8 cellular contexts compared by ENCODE assay signal in genomic region chr21:32278518-32279376, GRCh38. TPM values are rescaled to one million over a fixed set of nuclear protein-coding genes. Genes with fewer than 3 reads are reported as not detected.
DNase-seq lines count a peak whose midpoint lies in the region; ATAC-seq lines count a peak whose summit lies in the region.

Gene MIS18A, minus strand, starts transcription at chr21:32279049. Its CDS starts 35 bp downstream, at chr21:32279014.

- no peaks in the 10 kb centered on the region for H4K20me1 ChIP-seq in BLaER1

- H3K4me2 ChIP-seq in BLaER1, result peak within 1 kb of the TSS; percentile 88

- CTCF ChIA-PET in activated CD4-positive, alpha-beta T cell treated with anti-CD3 and anti-CD28 coated beads, Interleukin-2, amount 10 ng/mL, durations not matched to agents 7 days and 5 days (lab: Charles Lee), result no interaction called here

- ATAC-seq in GM19328 (IDR thresholded peaks at IDR 0.05; ENCODE audit: unreplicated experiment), result peak; percentile 91
- ATAC-seq in HG03520 (IDR thresholded peaks at IDR 0.05; ENCODE audit: unreplicated experiment), result peak; percentile 88
- ATAC-seq in left lobe of liver, result peak; percentile 95

- H3K9me3 Mint-ChIP-seq in activated CD4-positive, alpha-beta T cell treated with anti-CD3 and anti-CD28 coated beads, Interleukin-2, amount 10 ng/mL, durations not matched to agents 7 days and 5 days, result no peaks in the 10 kb centered on the region

- no peaks in the 10 kb centered on the region for H3K36me3 Mint-ChIP-seq in activated CD4-positive, alpha-beta T cell treated with anti-CD3 and anti-CD28 coated beads, Interleukin-2, amount 10 ng/mL, durations not matched to agents 7 days and 5 days (ENCODE audit: low read depth)

- H3K27ac ChIP-seq in BLaER1, result peak within 1 kb of the TSS; percentile 66

- H3K4me1 ChIP-seq in BLaER1, result peaks cover 23% of the 10 kb centered on the region

- H3K4me3 ChIP-seq in BLaER1, result peak within 1 kb of the TSS; percentile 97

- H3K4me3 Mint-ChIP-seq in activated CD4-positive, alpha-beta T cell treated with anti-CD3 and anti-CD28 coated beads, Interleukin-2, amount 10 ng/mL, durations not matched to agents 7 days and 5 days, result peak within 1 kb of the TSS; percentile 99

- DNase-seq in NCI-H69 (lab: John Stamatoyannopoulos, UW) (peak; percentile 97), dedifferentiated amniotic fluid mesenchymal stem cell (ENCODE audit: extremely low spot score) (peak; percentile 88), left lobe of liver (ENCODE audit: low spot score) (peak; percentile 96)
- peak; percentile 96 for DNase-seq in activated CD4-positive, alpha-beta T cell treated with anti-CD3 and anti-CD28 coated beads, Interleukin-2, amount 10 ng/mL, durations not matched to agents 7 days and 5 days
- peak; percentile 98 for DNase-seq in stimulated activated CD4-positive, alpha-beta T cell treated with anti-CD3 and anti-CD28 coated beads, Interleukin-2, amount 100 ng/mL, for 4 hours (ENCODE audit: low read depth)

- peak within 1 kb of the TSS; percentile 96 for H3K27ac Mint-ChIP-seq in activated CD4-positive, alpha-beta T cell treated with anti-CD3 and anti-CD28 coated beads, Interleukin-2, amount 10 ng/mL, durations not matched to agents 7 days and 5 days

- peaks cover 16% of the 10 kb centered on the region for H3K36me3 ChIP-seq in BLaER1

- peaks cover 39% of the 10 kb centered on the region for H3K4me1 Mint-ChIP-seq in activated CD4-positive, alpha-beta T cell treated with anti-CD3 and anti-CD28 coated beads, Interleukin-2, amount 10 ng/mL, durations not matched to agents 7 days and 5 days

- no peaks in the 10 kb centered on the region for H3K27me3 ChIP-seq in BLaER1

- POLR2A ChIA-PET in activated CD4-positive, alpha-beta T cell treated with anti-CD3 and anti-CD28 coated beads, Interleukin-2, amount 10 ng/mL, durations not matched to agents 7 days and 5 days (lab: Charles Lee), result interaction anchor here (0.6 kb wide), 2 partner anchors 45 to 543 kb away, joined by 3 to 7 read pairs; no protein-coding TSS in a partner anchor

- H3K9ac ChIP-seq in BLaER1, result peak within 1 kb of the TSS; percentile 83

- H3K27me3 Mint-ChIP-seq in activated CD4-positive, alpha-beta T cell treated with anti-CD3 and anti-CD28 coated beads, Interleukin-2, amount 10 ng/mL, durations not matched to agents 7 days and 5 days, result no peaks in the 10 kb centered on the region

- no peaks in the 10 kb centered on the region for H3K9me3 ChIP-seq in BLaER1

RNA-seq across cellular contexts. Expression of gene MIS18A, which starts in this region (rescaled TPM):
- 10 to 100 TPM; 18.6 to 19.6 TPM for total RNA-seq in activated CD4-positive, alpha-beta T cell treated with anti-CD3 and anti-CD28 coated beads, Interleukin-2, amount 10 ng/mL, durations not matched to agents 7 days and 5 days
- 2.4 TPM for total RNA-seq in left lobe of liver

Comparison
In these comparisons a context has a peak if more than half of its experiments do, and no peak if none do; other contexts are left out.
1. Peak in every context shown above with its lines: DNase-seq, ATAC-seq, H3K4me3 ChIP-seq and H3K27ac ChIP-seq.